In genomic region chr13:77028202-77028601, GRCh38 we compare ENCODE assay signal across 8 cellular contexts.
DNase-seq lines count a peak whose midpoint lies in the region; ATAC-seq lines count a peak whose summit lies in the region.

No MANE protein-coding gene starts in this region.

- peaks cover 26% of the 10 kb centered on the region for H3K36me3 Mint-ChIP-seq in effector memory CD8-positive, alpha-beta T cell (ENCODE audit: insufficient read depth)

- H3K9me3 ChIP-seq in neuron (ENCODE audit: low read length): no peaks in the 10 kb centered on the region

- H3K4me1 ChIP-seq in neuron (ENCODE audit: insufficient read depth, low read length): peaks cover 34% of the 10 kb centered on the region

- ATAC-seq in effector memory CD8-positive, alpha-beta T cell (replicated peaks): no peak
- ATAC-seq in GM18502 (IDR thresholded peaks at IDR 0.05; ENCODE audit: poor library complexity, unreplicated experiment) (no peak), GM21526 (IDR thresholded peaks at IDR 0.05; ENCODE audit: low FRiP score, unreplicated experiment) (no peak)

- no peaks in the 10 kb centered on the region for H3K27me3 ChIP-seq in neuron (ENCODE audit: insufficient read depth, low read length)

- H3K27me3 Mint-ChIP-seq in effector memory CD8-positive, alpha-beta T cell: peaks cover 9 to 10% of the 10 kb centered on the region in 2 donors

- peak overlapping the region; percentile 80 for H2AFZ ChIP-seq in neuron (ENCODE audit: low read depth, low read length)

- peak overlapping the region; percentile 90 to 97 for H3K4me3 Mint-ChIP-seq in effector memory CD8-positive, alpha-beta T cell

- peak overlapping the region; percentile 69 for H3K4me3 ChIP-seq in neuron (ENCODE audit: low read length)

- peaks cover 25 to 30% of the 10 kb centered on the region in 2 donors for H3K4me1 Mint-ChIP-seq in effector memory CD8-positive, alpha-beta T cell (ENCODE audit: low read depth in 2 of 2)

- no peaks in the 10 kb centered on the region for H3K9me3 Mint-ChIP-seq in effector memory CD8-positive, alpha-beta T cell

- DNase-seq in DMS53 treated with DMSO at 0.1 percent for 48 hours (lab: John Stamatoyannopoulos, UW; ENCODE audit: unreplicated experiment) (peak; percentile 55), NCI-H510A treated with DMSO at 0.1 percent for 48 hours (lab: John Stamatoyannopoulos, UW) (peak; percentile 75), T-helper 9 cell (no peak)
- no peak for DNase-seq in effector memory CD8-positive, alpha-beta T cell
- DNase-seq in stimulated activated naive CD4-positive, alpha-beta T cell (lab: John Stamatoyannopoulos, UW): no peak

- no peak overlapping the region for H3K27ac Mint-ChIP-seq in effector memory CD8-positive, alpha-beta T cell

- H3K36me3 ChIP-seq in neuron (ENCODE audit: insufficient read depth, low read length): peaks cover 3% of the 10 kb centered on the region

Comparison
In these comparisons a context has a peak if more than half of its experiments do, and no peak if none do; other contexts are left out.
1. DNase-seq: peak in DMS53 treated with DMSO at 0.1 percent for 48 hours (single experiment) and NCI-H510A treated with DMSO at 0.1 percent for 48 hours (single experiment); none in effector memory CD8-positive, alpha-beta T cell (0 of 3), T-helper 9 cell (single experiment) and stimulated activated naive CD4-positive, alpha-beta T cell (0 of 6).